Comparison of ENCODE assay signal across 1 cellular context in genomic region chr15:78620021-78620838, GRCh38.
TF ChIP-seq lines count a peak whose summit lies in the region.

No MANE protein-coding gene starts in this region.

TF ChIP-seq in K562, 482 proteins besides CTCF, POLR2A, EP300 and RAD21 (continued from another document):
- TF ChIP-seq CBX3 (IDR thresholded peaks at IDR 0.05; ENCODE audit: borderline replicate concordance in 1 of 2, low read length in 2 of 2) (no peak), ZKSCAN8 (CRISPR knock-in tag; IDR thresholded peaks at IDR 0.05) (no peak)
- TF ChIP-seq, protein P1, sequence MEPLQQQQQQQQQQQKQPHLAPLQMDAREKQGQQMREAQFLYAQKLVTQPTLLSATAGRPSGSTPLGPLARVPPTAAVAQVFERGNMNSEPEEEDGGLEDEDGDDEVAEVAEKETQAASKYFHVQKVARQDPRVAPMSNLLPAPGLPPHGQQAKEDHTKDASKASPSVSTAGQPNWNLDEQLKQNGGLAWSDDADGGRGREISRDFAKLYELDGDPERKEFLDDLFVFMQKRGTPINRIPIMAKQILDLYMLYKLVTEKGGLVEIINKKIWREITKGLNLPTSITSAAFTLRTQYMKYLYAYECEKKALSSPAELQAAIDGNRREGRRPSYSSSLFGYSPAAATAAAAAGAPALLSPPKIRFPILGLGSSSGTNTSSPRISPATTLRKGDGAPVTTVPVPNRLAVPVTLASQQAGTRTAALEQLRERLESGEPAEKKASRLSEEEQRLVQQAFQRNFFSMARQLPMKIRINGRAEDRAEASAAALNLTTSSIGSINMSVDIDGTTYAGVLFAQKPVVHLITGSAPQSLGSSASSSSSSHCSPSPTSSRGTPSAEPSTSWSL (CRISPR knock-in tag; IDR thresholded peaks at IDR 0.05; ENCODE audit: borderline replicate concordance) = no peak
